In genomic region chr19:506404-507285, GRCh38 we compare ENCODE assay signal across 8 cellular contexts. TPM values are rescaled to one million over a fixed set of nuclear protein-coding genes. Genes with fewer than 3 reads are reported as not detected.
DNase-seq lines count a peak whose midpoint lies in the region; ATAC-seq and TF ChIP-seq lines count a peak whose summit lies in the region.

No MANE protein-coding gene starts in this region.

- H3K27ac Mint-ChIP-seq in WTC11 (peak overlapping the region; percentile 100), immature natural killer cell (peak overlapping the region; percentile 93 to 100 (median 100))

- peak; percentile 56 for TF ChIP-seq POLR2A in GM18951 (IDR thresholded peaks at IDR 0.05; ENCODE audit: extremely low read depth, insufficient read depth, insufficient read length)

- ATAC-seq in HG03175 (IDR thresholded peaks at IDR 0.05; ENCODE audit: unreplicated experiment) (peak; percentile 66), WTC11 (peak; percentile 72)

- H3K9me3 Mint-ChIP-seq in WTC11 (peaks cover 8% of the 10 kb centered on the region; the same call in 1 of the 2 replicates), immature natural killer cell (no peaks in the 10 kb centered on the region)

- H3K36me3 Mint-ChIP-seq in WTC11: peaks cover 13% of the 10 kb centered on the region
- no peaks in the 10 kb centered on the region for H3K36me3 Mint-ChIP-seq in immature natural killer cell

- H3K4me3 ChIP-seq in AG10803 (ENCODE audit: low read length) (peak overlapping the region; percentile 86), cardiac fibroblast (replicated peaks in 1 of 2; ENCODE audit: low read depth in 2 of 2, low read length in 2 of 2) (peak overlapping the region; percentile 82 to 96)

- DNase-seq in AG10803 (ENCODE audit: low read depth) (peak; percentile 100), NCI-H2227 treated with DMSO at 0.1 percent for 48 hours (lab: John Stamatoyannopoulos, UW) (peak; percentile 96), WTC11 (ENCODE audit: low spot score) (peak; percentile 91), cardiac fibroblast (ENCODE audit: low read depth in 2 of 2) (peak; percentile 100), immature natural killer cell (peak; percentile 98 to 99 (median 98)), smooth muscle cell of the brain vasculature (ENCODE audit: low read depth, low spot score) (peak; percentile 76)

- POLR2A ChIA-PET in WTC11 (lab: Charles Lee): interaction anchor here (1.0 to 1.3 kb wide), 5 partner anchors 12 to 159 kb away, joined by 3 to 8 read pairs (median 3); partner anchors contain the start of gene CDC34

- H3K4me1 Mint-ChIP-seq in WTC11: peaks cover 17% of the 10 kb centered on the region
- H3K4me1 Mint-ChIP-seq in immature natural killer cell: peaks cover 44 to 49% of the 10 kb centered on the region in 2 donors

- H3K4me3 Mint-ChIP-seq in WTC11: peak overlapping the region; percentile 93
- H3K4me3 Mint-ChIP-seq in immature natural killer cell: peak overlapping the region; percentile 91 to 100 (median 96)

- CTCF ChIA-PET in WTC11 (lab: Charles Lee): interaction anchor here (0.5 to 2.3 kb wide), 45 partner anchors 9 to 757 kb away, joined by 3 to 57 read pairs (median 4); partner anchors contain the start of genes CDC34, MADCAM1 and SHC2

- H3K27me3 Mint-ChIP-seq in WTC11 (ENCODE audit: low read depth) (peaks cover 17% of the 10 kb centered on the region), immature natural killer cell (ENCODE audit: low read depth in 3 of 3) (peaks cover 12 to 27% (median 18%) of the 10 kb centered on the region in 3 donors)

- in situ Hi-C loops in GM18951 (cut with MboI; ENCODE audit: low sequenced_read_pairs, unreplicated experiment): no loop called here

- peak; percentile 87 for TF ChIP-seq CTCF in AG10803 (conservative IDR thresholded peaks at IDR 0.05; ENCODE audit: low read length)
- peak; percentile 84 for TF ChIP-seq CTCF in WTC11 (IDR thresholded peaks at IDR 0.05)
- peak; percentile 99 for TF ChIP-seq CTCF in cardiac fibroblast (IDR thresholded peaks at IDR 0.05; ENCODE audit: low read depth, low read length)

TF ChIP-seq in WTC11, 78 proteins besides CTCF, POLR2A, EP300 and RAD21 (continues in another document):
- TF ChIP-seq CREM (CRISPR knock-in tag; IDR thresholded peaks at IDR 0.05): 0 out of 2 replicates have a peak, but pooled peaks have one; percentile 32
- peak; percentile 72; the same call in 1 of the 2 replicates for TF ChIP-seq MAX (CRISPR knock-in tag; IDR thresholded peaks at IDR 0.05)
- no peak for TF ChIP-seq GABPB1 (CRISPR knock-in tag; IDR thresholded peaks at IDR 0.05)
- TF ChIP-seq CBFB (CRISPR knock-in tag; IDR thresholded peaks at IDR 0.05; ENCODE audit: low read depth): no peak
- no peak for TF ChIP-seq CREB1 (CRISPR knock-in tag; IDR thresholded peaks at IDR 0.05)
- no peak for TF ChIP-seq ZNF232 (CRISPR knock-in tag; IDR thresholded peaks at IDR 0.05)
- TF ChIP-seq GTF2I (CRISPR knock-in tag; conservative IDR thresholded peaks at IDR 0.05): 0 out of 2 replicates have a peak, but pooled peaks have one; percentile 46
- TF ChIP-seq TEAD1 (CRISPR knock-in tag; IDR thresholded peaks at IDR 0.05): peak; percentile 42; the same call in 1 of the 2 replicates
- TF ChIP-seq ARID4B (CRISPR knock-in tag; IDR thresholded peaks at IDR 0.05; ENCODE audit: borderline replicate concordance): peak; percentile 70; the same call in 1 of the 2 replicates
- TF ChIP-seq ELF4 (CRISPR knock-in tag; IDR thresholded peaks at IDR 0.05; ENCODE audit: low read depth): 0 out of 2 replicates have a peak, but pooled peaks have one; percentile 35
- no peak for TF ChIP-seq ZNF219 (CRISPR knock-in tag; IDR thresholded peaks at IDR 0.05; ENCODE audit: borderline replicate concordance)
- no peak; the same call in 1 of the 2 replicates for TF ChIP-seq FOXP1 (CRISPR knock-in tag; IDR thresholded peaks at IDR 0.05; ENCODE audit: borderline replicate concordance)
- no peak for TF ChIP-seq ZNF532 (CRISPR knock-in tag; IDR thresholded peaks at IDR 0.05; ENCODE audit: borderline replicate concordance)
- TF ChIP-seq ZNF423 (CRISPR knock-in tag; IDR thresholded peaks at IDR 0.05): peak; percentile 34; the same call in 1 of the 2 replicates

RNA-seq across cellular contexts. Expression of gene TPGS1, which starts 0.7 kb away (rescaled TPM):
- 14.3 to 18.8 TPM (median 14.9 TPM) in 3 replicates for total RNA-seq in WTC11 (2021)
- 10 to 100 TPM; 28.8 to 63.6 (median 37.0) TPM for polyA plus RNA-seq in immature natural killer cell

RNA-seq across cellular contexts. Expression of gene MADCAM1, which starts 10.4 kb away (rescaled TPM):
- 3.2 to 4.7 TPM (median 3.9 TPM) in 3 replicates for total RNA-seq in WTC11 (2021)
- under 1 TPM in 1 of 3 donors, not detected in 2; 0.30 TPM for polyA plus RNA-seq in immature natural killer cell

RNA-seq across cellular contexts. Expression of gene CDC34, which starts 24.9 kb away (rescaled TPM):
- total RNA-seq in WTC11 (2021): 124 to 129 TPM (median 126 TPM) in 3 replicates
- polyA plus RNA-seq in immature natural killer cell: 10 to 100 TPM; 40.6 to 57.7 (median 48.5) TPM

RNA-seq across cellular contexts. Expression of gene GZMM, which starts 37.2 kb away (rescaled TPM):
- total RNA-seq in WTC11 (2021): 0.21 to 0.68 TPM (median 0.60 TPM) in 3 replicates
- 100 to 1,000 TPM; 584 to 982 (median 652) TPM for polyA plus RNA-seq in immature natural killer cell

RNA-seq across cellular contexts. Expression of gene SHC2, which starts 45.8 kb away (rescaled TPM):
- total RNA-seq in WTC11 (2021): 8.4 to 9.8 TPM (median 9.0 TPM) in 3 replicates
- not detected for polyA plus RNA-seq in immature natural killer cell

Comparison
In these comparisons a context has a peak if more than half of its experiments do, and no peak if none do; other contexts are left out.
1. Peak in every context shown above with its lines: DNase-seq, ATAC-seq and H3K4me3 ChIP-seq.